Comparison of ENCODE assay signal across 38 cellular contexts in genomic region chr7:127513311-127513710, GRCh38.
"Had no signal": no experiment of that assay in that cellular context is flagged by ENCODE, and none has a peak within 500 bp of the region (broad histone marks: within the 10 kb centered on the region; RNA-seq: fewer than 3 reads in every experiment).

No MANE protein-coding gene starts in this region.

- ATAC-seq: activated naive CD4-positive, alpha-beta T cell treated with anti-CD3 and anti-CD28 coated beads, Interleukin-2, amount 50 U/mL, for 72 hours; activated naive CD8-positive, alpha-beta T cell treated with anti-CD3 and anti-CD28 coated beads, Interleukin-2, amount 50 U/mL, for 24 hours; activated T-cell treated with anti-CD3 and anti-CD28 coated beads, Interleukin-2, amount 50 U/mL, for 4 hours; activated T-cell treated with anti-CD3 and anti-CD28 coated beads, Interleukin-2, amount 50 U/mL, for 72 hours; activated T-helper 17 cell treated with anti-CD3 and anti-CD28 coated beads, Interleukin-2, amount 50 U/mL, for 72 hours; body of pancreas had no signal

- FAIRE-seq: astrocyte, bronchial epithelial cell had no signal

- H3K27ac Mint-ChIP-seq: activated naive CD4-positive, alpha-beta T cell treated with anti-CD3 and anti-CD28 coated beads for 36 hours; activated naive CD4-positive, alpha-beta T cell treated with anti-CD3 and anti-CD28 coated beads, Interleukin-2, amount 10 ng/mL, durations not matched to agents 7 days and 5 days; activated naive CD4-positive, alpha-beta T cell treated with anti-CD3 and anti-CD28 coated beads, Interleukin-2, amount 50 U/mL, for 24 hours; activated naive CD8-positive, alpha-beta T cell; activated naive CD8-positive, alpha-beta T cell treated with anti-CD3 and anti-CD28 coated beads for 36 hours; activated naive CD8-positive, alpha-beta T cell treated with anti-CD3 and anti-CD28 coated beads, Interleukin-2, amount 10 ng/mL, durations not matched to agents 7 days and 5 days; activated naive CD8-positive, alpha-beta T cell treated with anti-CD3 and anti-CD28 coated beads, Interleukin-2, amount 50 U/mL, for 24 hours; activated T-cell treated with anti-CD3 and anti-CD28 coated beads, Interleukin-2, amount 50 U/mL, for 24 hours; activated T-helper 1 cell treated with anti-CD3 and anti-CD28 coated beads, Interleukin-12 subunit alpha, Interleukin-12 subunit beta, Interleukin-2, Interleukin-4 antibody, amounts not matched to agents 30 ng/mL and 10 ng/mL and 1 ng/mL, durations not matched to agents 14 hours and 24 hours and 36 hours; activated T-helper 17 cell treated with anti-CD3 and anti-CD28 coated beads, Interleukin-2, amount 50 U/mL, for 72 hours; activated T-helper 2 cell treated with anti-CD3 and anti-CD28 coated beads, Interferon-gamma antibody, Interleukin-2, Interleukin-4, amounts not matched to agents 10 μg/mL and 5 μg/mL and 100 μg/mL, durations not matched to agents 14 hours and 24 hours and 36 hours; brain had no signal

- H3K4me3 ChIP-seq: adrenal gland, ascending aorta, body of pancreas, breast epithelium, cardiac muscle cell had no signal

- H3K4me3 Mint-ChIP-seq: activated naive CD4-positive, alpha-beta T cell treated with anti-CD3 and anti-CD28 coated beads for 36 hours; activated naive CD4-positive, alpha-beta T cell treated with anti-CD3 and anti-CD28 coated beads, Interleukin-2, amount 10 ng/mL, durations not matched to agents 7 days and 5 days; activated naive CD4-positive, alpha-beta T cell treated with anti-CD3 and anti-CD28 coated beads, Interleukin-2, amount 50 U/mL, for 24 hours; activated naive CD8-positive, alpha-beta T cell; activated naive CD8-positive, alpha-beta T cell treated with anti-CD3 and anti-CD28 coated beads for 36 hours; activated naive CD8-positive, alpha-beta T cell treated with anti-CD3 and anti-CD28 coated beads, Interleukin-2, amount 10 ng/mL, durations not matched to agents 7 days and 5 days; activated naive CD8-positive, alpha-beta T cell treated with anti-CD3 and anti-CD28 coated beads, Interleukin-2, amount 50 U/mL, for 24 hours; activated T-cell treated with anti-CD3 and anti-CD28 coated beads, Interleukin-2, amount 50 U/mL, for 24 hours; activated T-cell treated with anti-CD3 and anti-CD28 coated beads, Interleukin-2, amount 50 U/mL, for 4 hours; activated T-cell treated with anti-CD3 and anti-CD28 coated beads, Interleukin-2, amount 50 U/mL, for 72 hours; activated T-helper 1 cell treated with anti-CD3 and anti-CD28 coated beads, Interleukin-12 subunit alpha, Interleukin-12 subunit beta, Interleukin-2, Interleukin-4 antibody, amounts not matched to agents 30 ng/mL and 10 ng/mL and 1 ng/mL, durations not matched to agents 14 hours and 24 hours and 36 hours; activated T-helper 17 cell treated with anti-CD3 and anti-CD28 coated beads, Interleukin-2, amount 50 U/mL, for 72 hours; brain had no signal

- H3K4me1 Mint-ChIP-seq: activated naive CD4-positive, alpha-beta T cell treated with anti-CD3 and anti-CD28 coated beads, Interleukin-2, amount 50 U/mL, for 24 hours; activated naive CD8-positive, alpha-beta T cell treated with anti-CD3 and anti-CD28 coated beads for 36 hours; activated naive CD8-positive, alpha-beta T cell treated with anti-CD3 and anti-CD28 coated beads, Interleukin-2, amount 10 ng/mL, durations not matched to agents 7 days and 5 days; activated naive CD8-positive, alpha-beta T cell treated with anti-CD3 and anti-CD28 coated beads, Interleukin-2, amount 50 U/mL, for 24 hours; activated T-helper 17 cell treated with anti-CD3 and anti-CD28 coated beads, Interleukin-2, amount 50 U/mL, for 72 hours; brain had no signal

- H3K36me3 Mint-ChIP-seq: activated naive CD4-positive, alpha-beta T cell treated with anti-CD3 and anti-CD28 coated beads, Interleukin-2, amount 10 ng/mL, durations not matched to agents 7 days and 5 days; activated naive CD4-positive, alpha-beta T cell treated with anti-CD3 and anti-CD28 coated beads, Interleukin-2, amount 50 U/mL, for 24 hours; activated naive CD4-positive, alpha-beta T cell treated with anti-CD3 and anti-CD28 coated beads, Interleukin-2, amount 50 U/mL, for 72 hours; activated naive CD8-positive, alpha-beta T cell; activated naive CD8-positive, alpha-beta T cell treated with anti-CD3 and anti-CD28 coated beads for 36 hours; activated naive CD8-positive, alpha-beta T cell treated with anti-CD3 and anti-CD28 coated beads, Interleukin-2, amount 10 ng/mL, durations not matched to agents 7 days and 5 days; brain had no signal

- H3K27me3 ChIP-seq: ascending aorta, body of pancreas, brain microvascular endothelial cell, breast epithelium had no signal

- H3K27ac ChIP-seq: adrenal gland, ascending aorta, body of pancreas, brain microvascular endothelial cell, breast epithelium, cardiac muscle cell had no signal

- H3K4me1 ChIP-seq: adrenal gland, ascending aorta, body of pancreas, breast epithelium had no signal

- H3K9me3 Mint-ChIP-seq: activated naive CD4-positive, alpha-beta T cell treated with anti-CD3 and anti-CD28 coated beads for 36 hours; activated naive CD4-positive, alpha-beta T cell treated with anti-CD3 and anti-CD28 coated beads, Interleukin-2, amount 10 ng/mL, durations not matched to agents 7 days and 5 days; activated naive CD4-positive, alpha-beta T cell treated with anti-CD3 and anti-CD28 coated beads, Interleukin-2, amount 50 U/mL, for 24 hours; activated naive CD4-positive, alpha-beta T cell treated with anti-CD3 and anti-CD28 coated beads, Interleukin-2, amount 50 U/mL, for 72 hours; activated naive CD8-positive, alpha-beta T cell treated with anti-CD3 and anti-CD28 coated beads for 36 hours; activated naive CD8-positive, alpha-beta T cell treated with anti-CD3 and anti-CD28 coated beads, Interleukin-2, amount 10 ng/mL, durations not matched to agents 7 days and 5 days; activated naive CD8-positive, alpha-beta T cell treated with anti-CD3 and anti-CD28 coated beads, Interleukin-2, amount 50 U/mL, for 24 hours; activated T-cell treated with anti-CD3 and anti-CD28 coated beads, Interleukin-2, amount 50 U/mL, for 24 hours; activated T-cell treated with anti-CD3 and anti-CD28 coated beads, Interleukin-2, amount 50 U/mL, for 4 hours; activated T-cell treated with anti-CD3 and anti-CD28 coated beads, Interleukin-2, amount 50 U/mL, for 72 hours; activated T-helper 1 cell treated with anti-CD3 and anti-CD28 coated beads, Interleukin-12 subunit alpha, Interleukin-12 subunit beta, Interleukin-2, Interleukin-4 antibody, amounts not matched to agents 30 ng/mL and 10 ng/mL and 1 ng/mL, durations not matched to agents 14 hours and 24 hours and 36 hours; activated T-helper 17 cell treated with anti-CD3 and anti-CD28 coated beads, Interleukin-2, amount 50 U/mL, for 72 hours; activated T-helper 2 cell treated with anti-CD3 and anti-CD28 coated beads, Interferon-gamma antibody, Interleukin-2, Interleukin-4, amounts not matched to agents 10 μg/mL and 5 μg/mL and 100 μg/mL, durations not matched to agents 14 hours and 24 hours and 36 hours; brain had no signal

- H3K9me3 ChIP-seq: adrenal gland, ascending aorta, body of pancreas, breast epithelium had no signal

- H3K36me3 ChIP-seq: adrenal gland, ascending aorta, brain microvascular endothelial cell, breast epithelium, cardiac muscle cell had no signal

- DNase-seq: activated effector memory CD4-positive, alpha-beta T cell treated with anti-CD3 and anti-CD28 coated beads, Interleukin-2, amount 50 U/mL, for 16 hours; activated effector memory CD4-positive, alpha-beta T cell treated with Interleukin-2 at 50 U/mL for 16 hours; activated gamma-delta T cell; activated gamma-delta T cell treated with Interleukin-2 at 50 U/mL for 16 hours; activated naive CD4-positive, alpha-beta T cell; activated naive CD4-positive, alpha-beta T cell treated with anti-CD3 and anti-CD28 coated beads for 36 hours; activated naive CD4-positive, alpha-beta T cell treated with anti-CD3 and anti-CD28 coated beads, Interleukin-2, amount 10 ng/mL, durations not matched to agents 7 days and 5 days; activated naive CD4-positive, alpha-beta T cell treated with anti-CD3 and anti-CD28 coated beads, Interleukin-2, amount 50 U/mL, for 16 hours; activated naive CD4-positive, alpha-beta T cell treated with Interleukin-2 at 50 U/mL for 16 hours; activated naive CD8-positive, alpha-beta T cell treated with anti-CD3 and anti-CD28 coated beads for 36 hours; activated naive CD8-positive, alpha-beta T cell treated with anti-CD3 and anti-CD28 coated beads, Interleukin-2, amount 10 ng/mL, durations not matched to agents 7 days and 5 days; activated naive CD8-positive, alpha-beta T cell treated with anti-CD3 and anti-CD28 coated beads, Interleukin-2, amount 50 U/mL, for 24 hours; activated T-cell treated with anti-CD3 and anti-CD28 coated beads, Interleukin-2, amount 50 U/mL, for 24 hours; activated T-cell treated with anti-CD3 and anti-CD28 coated beads, Interleukin-2, amount 50 U/mL, for 4 hours; activated T-cell treated with anti-CD3 and anti-CD28 coated beads, Interleukin-2, amount 50 U/mL, for 48 hours; activated T-cell treated with anti-CD3 and anti-CD28 coated beads, Interleukin-2, amount 50 U/mL, for 72 hours; adrenal gland; amniotic stem cell; amygdala; anterior cingulate cortex; aorta; body of pancreas; brain microvascular endothelial cell; caudate nucleus; central memory CD4-positive, alpha-beta T cell; cerebellar nuclear complex had no signal
